In the genomic region with DNA sequence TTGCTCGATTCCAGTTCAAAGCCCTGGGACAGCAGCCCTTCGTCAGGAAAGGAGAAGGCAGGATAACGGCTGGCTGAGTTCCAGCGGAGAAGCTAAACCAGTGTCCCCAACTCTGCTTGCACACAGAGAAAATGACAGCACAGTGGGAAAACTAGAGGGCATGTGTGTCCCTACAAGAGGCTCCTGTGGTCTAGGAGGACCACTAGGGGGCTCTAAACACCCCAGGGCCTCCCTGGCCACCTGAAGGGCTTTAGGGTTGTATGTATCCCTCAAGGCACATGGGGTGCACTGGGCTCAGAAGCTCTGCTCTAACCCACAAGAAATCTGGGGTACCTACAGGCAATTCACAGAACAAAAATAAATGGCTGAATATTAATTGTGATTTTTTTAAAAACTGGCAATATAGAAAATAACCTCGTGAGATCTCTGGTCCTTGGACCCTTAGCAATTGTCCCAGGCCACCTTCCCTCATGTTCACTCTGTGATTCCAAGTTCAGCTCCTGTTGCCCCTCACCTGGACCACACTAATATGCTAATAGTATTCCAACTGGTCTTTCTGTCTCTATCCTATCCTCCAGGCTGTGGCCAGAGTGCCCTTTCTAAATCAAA, we compare ENCODE assay signal across 8 cellular contexts. TPM values are rescaled to one million over a fixed set of nuclear protein-coding genes. Genes with fewer than 3 reads are reported as not detected.
A peak's percentile ranks its signal among the peaks of the same experiment; 100 is the strongest.
DNase-seq lines count a peak whose midpoint lies in the region; ATAC-seq and TF ChIP-seq lines count a peak whose summit lies in the region.

No MANE protein-coding gene starts in this region.

- peak; percentile 72 to 78 for ATAC-seq in naive B cell (ENCODE audit: low read depth in 2 of 2)
- no peak for ATAC-seq in HG02938 (IDR thresholded peaks at IDR 0.05; ENCODE audit: unreplicated experiment)

- H3K27ac Mint-ChIP-seq in naive B cell = peak overlapping the region in 3 of 6 donors; percentile 55 to 87 (median 70)

- H3K9me3 Mint-ChIP-seq in naive B cell = peaks cover 0 to 7% (median 0%) of the 10 kb centered on the region in 7 donors

- peak overlapping the region in 1 of 8 donors; percentile 33 for H3K4me3 Mint-ChIP-seq in naive B cell

- no peaks in the 10 kb centered on the region for H3K4me1 ChIP-seq in HEK293 (ENCODE audit: control insufficient read depth, insufficient read depth, low read length)

- H3K27me3 Mint-ChIP-seq in naive B cell = no peaks in the 10 kb centered on the region

- POLR2A ChIA-PET in HEK293 (lab: Yijun Ruan, JAX) = interaction anchor here (1.1 kb wide), 1 partner anchor 115 kb away, joined by 3 read pairs; no protein-coding TSS in a partner anchor

- in situ Hi-C loops in SK-MEL-5 (cut with HindIII; ENCODE audit: low pct_unique_long_range_greater_than_20kb, low sequenced_read_pairs) = no loop called here

- H3K27me3 ChIP-seq in dorsolateral prefrontal cortex = no peaks in the 10 kb centered on the region

- CTCF ChIA-PET in HEK293 (lab: Yijun Ruan, JAX) = interaction anchor here (0.6 to 2.6 kb wide), 17 partner anchors 8 to 353 kb away, joined by 3 to 12 read pairs (median 4); a partner anchor contains a TSS

- peak in 2 of 3 experiments; percentile 4 to 21 for DNase-seq in NCI-H1417 (lab: John Stamatoyannopoulos, UW)
- no peak for DNase-seq in NCI-H1417 treated with DMSO at 0.1 percent for 48 hours (lab: John Stamatoyannopoulos, UW)
- peak; percentile 63 for DNase-seq in SK-MEL-5 (ENCODE audit: low read depth, low spot score)
- peak in 1 of 10 donors; percentile 14 for DNase-seq in dorsolateral prefrontal cortex
- DNase-seq in naive B cell = peak; percentile 26
- no peak for DNase-seq in mucosa of gallbladder (ENCODE audit: low spot score)

- intact Hi-C loops in dorsolateral prefrontal cortex (cut with DNase I) = no loop called here

- H3K4me3 ChIP-seq in HEK293 (ENCODE audit: low read depth, low read length) (no peak overlapping the region), dorsolateral prefrontal cortex (no peak overlapping the region)

- no peaks in the 10 kb centered on the region for H3K9me3 ChIP-seq in HEK293 (ENCODE audit: control insufficient read depth, insufficient read depth, low read depth, low read length)

- peaks cover 0 to 13% (median 7%) of the 10 kb centered on the region in 3 donors for H3K4me1 Mint-ChIP-seq in naive B cell

- peaks cover 34 to 55% of the 10 kb centered on the region in 2 donors for H3K36me3 Mint-ChIP-seq in naive B cell

- peak; percentile 30; the same call in 1 of the 2 replicates for TF ChIP-seq CTCF in HEK293 (tag by site-specific recombination; IDR thresholded peaks at IDR 0.05)
- peak in 49 of 56 donors; percentile 15 to 62 (median 41) for TF ChIP-seq CTCF in dorsolateral prefrontal cortex (IDR thresholded peaks at IDR 0.05 in 54 of 56, conservative IDR thresholded peaks at IDR 0.05 in 2 of 56; ENCODE audit: low read depth in 1 of 56, partially characterized antibody in 56 of 56)

- H3K27ac ChIP-seq in HEK293 (ENCODE audit: extremely low read depth, low read depth, low read length) = no peak overlapping the region
- no peak overlapping the region for H3K27ac ChIP-seq in dorsolateral prefrontal cortex

- H3K36me3 ChIP-seq in HEK293 (ENCODE audit: control insufficient read depth in 2 of 2, insufficient read depth in 1 of 2, low read length in 2 of 2) = peaks cover 14 to 95% of the 10 kb centered on the region in 2 experiments

TF ChIP-seq in HEK293, 187 proteins besides CTCF, POLR2A, EP300 and RAD21:
- TF ChIP-seq SCRT1 (tag by site-specific recombination; IDR thresholded peaks at IDR 0.05; ENCODE audit: borderline replicate concordance) (no peak), ZNF571 (tag by site-specific recombination; IDR thresholded peaks at IDR 0.05) (no peak), SP7 (tag by site-specific recombination; IDR thresholded peaks at IDR 0.05) (no peak), GLIS1 (tag by site-specific recombination; IDR thresholded peaks at IDR 0.05) (no peak), ZNF341 (tag by site-specific recombination; IDR thresholded peaks at IDR 0.05; ENCODE audit: low read depth) (no peak)
- TF ChIP-seq, protein P1, sequence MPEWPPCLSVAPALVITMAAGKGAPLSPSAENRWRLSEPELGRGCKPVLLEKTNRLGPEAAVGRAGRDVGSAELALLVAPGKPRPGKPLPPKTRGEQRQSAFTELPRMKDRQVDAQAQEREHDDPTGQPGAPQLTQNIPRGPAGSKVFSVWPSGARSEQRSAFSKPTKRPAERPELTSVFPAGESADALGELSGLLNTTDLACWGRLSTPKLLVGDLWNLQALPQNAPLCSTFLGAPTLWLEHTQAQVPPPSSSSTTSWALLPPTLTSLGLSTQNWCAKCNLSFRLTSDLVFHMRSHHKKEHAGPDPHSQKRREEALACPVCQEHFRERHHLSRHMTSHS (tag by site-specific recombination; IDR thresholded peaks at IDR 0.05) = no peak
- TF ChIP-seq, protein P2, sequence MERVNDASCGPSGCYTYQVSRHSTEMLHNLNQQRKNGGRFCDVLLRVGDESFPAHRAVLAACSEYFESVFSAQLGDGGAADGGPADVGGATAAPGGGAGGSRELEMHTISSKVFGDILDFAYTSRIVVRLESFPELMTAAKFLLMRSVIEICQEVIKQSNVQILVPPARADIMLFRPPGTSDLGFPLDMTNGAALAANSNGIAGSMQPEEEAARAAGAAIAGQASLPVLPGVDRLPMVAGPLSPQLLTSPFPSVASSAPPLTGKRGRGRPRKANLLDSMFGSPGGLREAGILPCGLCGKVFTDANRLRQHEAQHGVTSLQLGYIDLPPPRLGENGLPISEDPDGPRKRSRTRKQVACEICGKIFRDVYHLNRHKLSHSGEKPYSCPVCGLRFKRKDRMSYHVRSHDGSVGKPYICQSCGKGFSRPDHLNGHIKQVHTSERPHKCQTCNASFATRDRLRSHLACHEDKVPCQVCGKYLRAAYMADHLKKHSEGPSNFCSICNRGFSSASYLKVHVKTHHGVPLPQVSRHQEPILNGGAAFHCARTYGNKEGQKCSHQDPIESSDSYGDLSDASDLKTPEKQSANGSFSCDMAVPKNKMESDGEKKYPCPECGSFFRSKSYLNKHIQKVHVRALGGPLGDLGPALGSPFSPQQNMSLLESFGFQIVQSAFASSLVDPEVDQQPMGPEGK (tag by site-specific recombination; IDR thresholded peaks at IDR 0.05) = no peak

RNA-seq across cellular contexts. Expression of a gene that starts 17.5 kb away (rescaled TPM):
- total RNA-seq in SK-MEL-5 (2014; rRNA removed; shearing (Covaris generic)) = 36.8 and 40.4 TPM in 2 replicates
- polyA plus RNA-seq in SK-MEL-5 (2015; cell fraction: cytosol; rRNA removed) = 51.2 and 57.2 TPM in 2 replicates
- polyA plus RNA-seq in SK-MEL-5 (2015; cell fraction: nucleus; rRNA removed) = 65.7 and 66.7 TPM in 2 replicates
- 100 to 1,000 TPM in 3 of 120 experiments, 10 to 100 TPM in 117; 23.0 to 286 (median 57.5) TPM for total RNA-seq in dorsolateral prefrontal cortex
- 100 to 1,000 TPM in 1 of 6 donors, 10 to 100 TPM in 5; 36.9 to 140 (median 54.8) TPM for polyA plus RNA-seq in naive B cell (ENCODE audit: low read depth in 6 of 6)
- 68.6 TPM for total RNA-seq in mucosa of gallbladder

Comparison
In these comparisons a context has a peak if more than half of its experiments do, and no peak if none do; other contexts are left out.
1. DNase-seq: peak in NCI-H1417 (2 of 3), SK-MEL-5 (single experiment) and naive B cell (single experiment); none in NCI-H1417 treated with DMSO at 0.1 percent for 48 hours (single experiment) and mucosa of gallbladder (single experiment).